ENCODE assay signal across 14 cellular contexts in the genomic region with DNA sequence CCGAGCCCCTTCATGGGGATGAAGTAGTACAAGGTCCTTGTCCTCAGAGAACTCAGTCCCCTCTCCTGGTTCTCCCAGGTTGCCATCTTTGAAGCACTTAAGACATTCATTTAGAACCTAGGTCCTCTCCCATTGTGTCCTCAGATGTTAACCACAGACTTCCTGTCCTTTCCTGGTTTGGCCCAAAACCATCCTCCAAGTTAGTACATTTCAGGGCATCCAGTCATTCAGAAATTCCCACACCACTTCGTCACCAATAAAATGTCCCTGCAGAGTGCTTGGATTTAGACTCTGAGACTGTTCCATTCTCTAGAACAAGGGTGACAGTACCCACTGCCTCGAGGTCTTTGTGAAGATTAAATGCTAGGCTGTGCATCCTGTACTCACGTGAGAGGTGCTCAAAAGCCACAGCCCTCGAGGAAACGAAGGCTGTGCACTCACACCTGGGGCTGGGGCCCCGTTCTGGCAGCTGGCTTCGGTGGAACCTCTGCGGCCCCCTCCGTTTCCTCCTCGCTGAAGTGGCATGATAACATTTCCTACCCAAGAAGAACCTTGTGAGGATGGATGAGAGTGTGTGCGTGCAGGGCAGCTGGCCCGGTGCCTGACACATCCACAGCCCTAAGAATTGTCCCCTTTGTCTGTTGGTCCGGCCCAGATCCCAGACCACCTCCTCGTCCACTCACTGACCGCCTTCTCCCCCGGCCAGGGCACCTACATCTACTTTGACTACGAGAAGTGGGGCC. TPM values are rescaled to one million over a fixed set of nuclear protein-coding genes. Genes with fewer than 3 reads are reported as not detected.
DNase-seq lines count a peak whose midpoint lies in the region; ATAC-seq lines count a peak whose summit lies in the region.
"Had no signal": no experiment of that assay in that cellular context is flagged by ENCODE, and none has a peak within 500 bp of the region (broad histone marks: within the 10 kb centered on the region; RNA-seq: fewer than 3 reads in every experiment).

No MANE protein-coding gene starts in this region.

- H3K4me1 Mint-ChIP-seq in CD8-positive, alpha-beta memory T cell, result peaks cover 37 to 48% (median 41%) of the 10 kb centered on the region in 3 donors
- H3K4me1 Mint-ChIP-seq in IgD-negative memory B cell, result peaks cover 4 to 15% (median 13%) of the 10 kb centered on the region in 3 donors
- peaks cover 29 to 63% (median 55%) of the 10 kb centered on the region in 7 donors for H3K4me1 Mint-ChIP-seq in naive thymus-derived CD4-positive, alpha-beta T cell

- H3K4me1 ChIP-seq in CD8-positive, alpha-beta memory T cell (ENCODE audit: insufficient read depth, low read length), result peaks cover 53% of the 10 kb centered on the region
- H3K4me1 ChIP-seq in naive thymus-derived CD4-positive, alpha-beta T cell (ENCODE audit: control insufficient read depth in 2 of 2, insufficient read depth in 2 of 2, low read length in 2 of 2), result peaks cover 27 to 44% of the 10 kb centered on the region in 2 donors

- H3K4me3 ChIP-seq in CD8-positive, alpha-beta memory T cell (ENCODE audit: low read length), result no peak overlapping the region
- peak overlapping the region; percentile 6 for H3K4me3 ChIP-seq in naive thymus-derived CD4-positive, alpha-beta T cell (ENCODE audit: low read length)
- H3K4me3 ChIP-seq: SJCRH30, upper lobe of left lung had no signal

- no peak overlapping the region for H3K27ac ChIP-seq in CD8-positive, alpha-beta memory T cell (ENCODE audit: low read depth, low read length)
- peak overlapping the region; percentile 52 for H3K27ac ChIP-seq in naive thymus-derived CD4-positive, alpha-beta T cell (ENCODE audit: low read depth, low read length)
- H3K27ac ChIP-seq: SJCRH30, upper lobe of left lung had no signal

- CTCF ChIA-PET in CD8-positive, alpha-beta memory T cell (lab: Charles Lee), result no interaction called here
- CTCF ChIA-PET in naive thymus-derived CD4-positive, alpha-beta T cell (lab: Charles Lee), result interaction anchor here (1.0 kb wide), 1 partner anchor 18 kb away, joined by 4 read pairs; no protein-coding TSS in a partner anchor

- H3K27ac Mint-ChIP-seq in CD8-positive, alpha-beta memory T cell, result peak overlapping the region; percentile 51 to 88 (median 76)
- peak overlapping the region in 2 of 3 donors; percentile 32 to 75 for H3K27ac Mint-ChIP-seq in IgD-negative memory B cell
- H3K27ac Mint-ChIP-seq in activated naive CD4-positive, alpha-beta T cell treated with anti-CD3 and anti-CD28 coated beads, Interleukin-2, amount 50 U/mL, for 72 hours, result peak overlapping the region; percentile 68 to 70
- peak overlapping the region; percentile 65 to 96 (median 85) for H3K27ac Mint-ChIP-seq in naive thymus-derived CD4-positive, alpha-beta T cell
- H3K27ac Mint-ChIP-seq: progenitor cell of endocrine pancreas had no signal

- peaks cover 0 to 1% of the 10 kb centered on the region in 2 donors for H3K27me3 Mint-ChIP-seq in CD8-positive, alpha-beta memory T cell
- H3K27me3 Mint-ChIP-seq in IgD-negative memory B cell, result no peaks in the 10 kb centered on the region
- H3K27me3 Mint-ChIP-seq in naive thymus-derived CD4-positive, alpha-beta T cell, result no peaks in the 10 kb centered on the region
- H3K27me3 Mint-ChIP-seq: progenitor cell of endocrine pancreas had no signal

- peak overlapping the region in 6 of 7 donors; percentile 19 to 59 (median 34) for H3K4me3 Mint-ChIP-seq in CD8-positive, alpha-beta memory T cell
- H3K4me3 Mint-ChIP-seq in IgD-negative memory B cell, result peak overlapping the region in 1 of 4 donors; percentile 48
- peak overlapping the region; percentile 47 to 78 (median 67) for H3K4me3 Mint-ChIP-seq in naive thymus-derived CD4-positive, alpha-beta T cell

- no peaks in the 10 kb centered on the region for H3K9me3 ChIP-seq in CD8-positive, alpha-beta memory T cell (ENCODE audit: low read length)
- H3K9me3 ChIP-seq in naive thymus-derived CD4-positive, alpha-beta T cell (ENCODE audit: control insufficient read depth in 2 of 3, low read length in 3 of 3), result no peaks in the 10 kb centered on the region
- H3K9me3 ChIP-seq: SJCRH30, upper lobe of left lung had no signal

- H3K27me3 ChIP-seq in CD8-positive, alpha-beta memory T cell (ENCODE audit: insufficient read depth, low read length, poor library complexity, severe bottlenecking), result no peaks in the 10 kb centered on the region
- no peaks in the 10 kb centered on the region for H3K27me3 ChIP-seq in naive thymus-derived CD4-positive, alpha-beta T cell (ENCODE audit: control insufficient read depth in 2 of 2, insufficient read depth in 2 of 2, low read length in 2 of 2)
- H3K27me3 ChIP-seq: SJCRH30, upper lobe of left lung had no signal

- ATAC-seq in activated naive CD4-positive, alpha-beta T cell treated with anti-CD3 and anti-CD28 coated beads, Interleukin-2, amount 50 U/mL, for 72 hours, result no peak
- ATAC-seq in naive thymus-derived CD4-positive, alpha-beta T cell, result no peak
- ATAC-seq in GM21526 (IDR thresholded peaks at IDR 0.05; ENCODE audit: low FRiP score, unreplicated experiment), result no peak
- ATAC-seq in GM18870 (IDR thresholded peaks at IDR 0.05; ENCODE audit: unreplicated experiment), result no peak

- peaks cover 58% of the 10 kb centered on the region for H3K36me3 ChIP-seq in CD8-positive, alpha-beta memory T cell (ENCODE audit: insufficient read depth, low read length)
- H3K36me3 ChIP-seq in naive thymus-derived CD4-positive, alpha-beta T cell (ENCODE audit: control insufficient read depth in 2 of 3, insufficient read depth in 3 of 3, low read length in 3 of 3), result peaks cover 10 to 90% (median 37%) of the 10 kb centered on the region in 3 experiments

- peak in 3 of 5 donors; percentile 50 to 70 (median 69) for DNase-seq in CD8-positive, alpha-beta memory T cell
- no peak for DNase-seq in activated naive CD4-positive, alpha-beta T cell treated with anti-CD3 and anti-CD28 coated beads, Interleukin-2, amount 50 U/mL, for 72 hours (ENCODE audit: low spot score in 2 of 2)
- DNase-seq in naive thymus-derived CD4-positive, alpha-beta T cell, result peak in 7 of 9 donors; percentile 61 to 79 (median 72)
- no peak for DNase-seq in islet precursor cell
- no peak for DNase-seq in GDM1 (lab: John Stamatoyannopoulos, UW)
- DNase-seq: MM.1S, NCI-H446, SJCRH30 had no signal

- no peaks in the 10 kb centered on the region for H3K9me3 Mint-ChIP-seq in CD8-positive, alpha-beta memory T cell
- H3K9me3 Mint-ChIP-seq in IgD-negative memory B cell, result no peaks in the 10 kb centered on the region
- H3K9me3 Mint-ChIP-seq in activated naive CD4-positive, alpha-beta T cell treated with anti-CD3 and anti-CD28 coated beads, Interleukin-2, amount 50 U/mL, for 72 hours, result no peaks in the 10 kb centered on the region
- peaks cover 0 to 9% (median 0%) of the 10 kb centered on the region in 11 donors for H3K9me3 Mint-ChIP-seq in naive thymus-derived CD4-positive, alpha-beta T cell

- H3K36me3 Mint-ChIP-seq in CD8-positive, alpha-beta memory T cell, result peaks cover 9 to 91% (median 20%) of the 10 kb centered on the region in 3 donors
- H3K36me3 Mint-ChIP-seq in IgD-negative memory B cell, result peaks cover 2% of the 10 kb centered on the region
- peaks cover 15 to 24% of the 10 kb centered on the region in 2 donors for H3K36me3 Mint-ChIP-seq in activated naive CD4-positive, alpha-beta T cell treated with anti-CD3 and anti-CD28 coated beads, Interleukin-2, amount 50 U/mL, for 72 hours
- peaks cover 13 to 38% (median 24%) of the 10 kb centered on the region in 5 donors for H3K36me3 Mint-ChIP-seq in naive thymus-derived CD4-positive, alpha-beta T cell

- intact Hi-C loops in naive thymus-derived CD4-positive, alpha-beta T cell (cut with micrococcal nuclease), result no loop called here

- POLR2A ChIA-PET in CD8-positive, alpha-beta memory T cell (lab: Charles Lee), result interaction anchor here (1.3 kb wide), 1 partner anchor 18 kb away, joined by 3 read pairs; a partner anchor contains a TSS
- POLR2A ChIA-PET in naive thymus-derived CD4-positive, alpha-beta T cell (lab: Charles Lee), result interaction anchor here (2.0 to 11.2 kb wide), 2 partner anchors 14 to 35 kb away, joined by 7 to 173 read pairs; a partner anchor contains a TSS

RNA-seq across cellular contexts. Expression of a gene that starts 4.7 kb away (rescaled TPM):
- total RNA-seq in CD8-positive, alpha-beta memory T cell, result 1 to 10 TPM; 4.8 to 6.8 TPM
- 14.1 TPM for polyA plus RNA-seq in CD8-positive, alpha-beta memory T cell
- 15.8 TPM for polyA plus RNA-seq in IgD-negative memory B cell
- total RNA-seq in activated naive CD4-positive, alpha-beta T cell treated with anti-CD3 and anti-CD28 coated beads, Interleukin-2, amount 50 U/mL, for 72 hours, result 1 to 10 TPM; 3.5 to 6.1 TPM
- total RNA-seq in naive thymus-derived CD4-positive, alpha-beta T cell, result 10 to 100 TPM in 3 of 5 experiments, 1 to 10 TPM in 2; 7.1 to 20.4 (median 11.8) TPM
- 10 to 100 TPM; 11.9 to 13.5 TPM for polyA plus RNA-seq in naive thymus-derived CD4-positive, alpha-beta T cell

RNA-seq across cellular contexts. Expression of a gene that starts 17.2 kb away (rescaled TPM):
- 10 to 100 TPM; 75.1 to 81.7 TPM for total RNA-seq in CD8-positive, alpha-beta memory T cell
- polyA plus RNA-seq in CD8-positive, alpha-beta memory T cell, result 14.8 TPM
- 15.1 TPM for polyA plus RNA-seq in IgD-negative memory B cell
- total RNA-seq in activated naive CD4-positive, alpha-beta T cell treated with anti-CD3 and anti-CD28 coated beads, Interleukin-2, amount 50 U/mL, for 72 hours, result 10 to 100 TPM; 57.3 to 59.9 TPM
- total RNA-seq in naive thymus-derived CD4-positive, alpha-beta T cell, result 10 to 100 TPM; 38.0 to 84.6 (median 63.9) TPM
- 10 to 100 TPM; 10.1 to 13.1 TPM for polyA plus RNA-seq in naive thymus-derived CD4-positive, alpha-beta T cell

RNA-seq across cellular contexts. Expression of a gene that starts 18.2 kb away (rescaled TPM):
- total RNA-seq in CD8-positive, alpha-beta memory T cell, result under 1 TPM in 1 of 2 experiments, not detected in 1; 0.18 TPM
- polyA plus RNA-seq in CD8-positive, alpha-beta memory T cell, result 0.38 TPM
- not detected for polyA plus RNA-seq in IgD-negative memory B cell
- total RNA-seq in activated naive CD4-positive, alpha-beta T cell treated with anti-CD3 and anti-CD28 coated beads, Interleukin-2, amount 50 U/mL, for 72 hours, result not detected
- 1 to 10 TPM in 3 of 5 experiments, not detected in 2; 1.0 to 5.9 (median 1.2) TPM for total RNA-seq in naive thymus-derived CD4-positive, alpha-beta T cell
- polyA plus RNA-seq in naive thymus-derived CD4-positive, alpha-beta T cell, result under 1 TPM in 1 of 2 donors, not detected in 1; 0.20 TPM
- total RNA-seq: H4, SJCRH30 had no signal

RNA-seq across cellular contexts. Expression of a gene that starts 34.6 kb away (rescaled TPM):
- total RNA-seq in CD8-positive, alpha-beta memory T cell, result 100 to 1,000 TPM in 1 of 2 experiments, 10 to 100 TPM in 1; 98.7 to 114 TPM
- 21.9 TPM for polyA plus RNA-seq in CD8-positive, alpha-beta memory T cell
- 16.1 TPM for polyA plus RNA-seq in IgD-negative memory B cell
- total RNA-seq in activated naive CD4-positive, alpha-beta T cell treated with anti-CD3 and anti-CD28 coated beads, Interleukin-2, amount 50 U/mL, for 72 hours, result 10 to 100 TPM; 56.8 to 97.2 TPM
- 10 to 100 TPM; 25.8 to 79.4 (median 43.0) TPM for total RNA-seq in naive thymus-derived CD4-positive, alpha-beta T cell
- 10 to 100 TPM; 11.3 to 18.9 TPM for polyA plus RNA-seq in naive thymus-derived CD4-positive, alpha-beta T cell

RNA-seq across cellular contexts. Expression of a gene that starts 36.3 kb away (rescaled TPM):
- 10 to 100 TPM; 22.4 to 24.6 TPM for total RNA-seq in CD8-positive, alpha-beta memory T cell
- 38.2 TPM for polyA plus RNA-seq in CD8-positive, alpha-beta memory T cell
- 33.2 TPM for polyA plus RNA-seq in IgD-negative memory B cell
- 10 to 100 TPM; 10.2 to 15.8 TPM for total RNA-seq in activated naive CD4-positive, alpha-beta T cell treated with anti-CD3 and anti-CD28 coated beads, Interleukin-2, amount 50 U/mL, for 72 hours
- total RNA-seq in naive thymus-derived CD4-positive, alpha-beta T cell, result 10 to 100 TPM in 4 of 5 experiments, 1 to 10 TPM in 1; 9.5 to 24.2 (median 17.8) TPM
- 10 to 100 TPM; 29.5 to 48.7 TPM for polyA plus RNA-seq in naive thymus-derived CD4-positive, alpha-beta T cell

Comparison
In these comparisons a context has a peak if more than half of its experiments do, and no peak if none do; other contexts are left out.
1. DNase-seq: peak in CD8-positive, alpha-beta memory T cell (3 of 5) and naive thymus-derived CD4-positive, alpha-beta T cell (7 of 9); none in activated naive CD4-positive, alpha-beta T cell treated with anti-CD3 and anti-CD28 coated beads, Interleukin-2, amount 50 U/mL, for 72 hours (0 of 2), islet precursor cell (single experiment) and GDM1 (single experiment).
2. Peak in every context shown above with its lines, with median percentiles within 50 percentile points of each other: H3K27ac Mint-ChIP-seq.